In genomic region chr15:72785452-72786243, GRCh38 we compare ENCODE assay signal across 8 cellular contexts. TPM values are rescaled to one million over a fixed set of nuclear protein-coding genes. Genes with fewer than 3 reads are reported as not detected.
DNase-seq lines count a peak whose midpoint lies in the region; ATAC-seq and TF ChIP-seq lines count a peak whose summit lies in the region.

No MANE protein-coding gene starts in this region.

- H3K36me3 ChIP-seq in naive thymus-derived CD4-positive, alpha-beta T cell (ENCODE audit: control insufficient read depth in 2 of 3, insufficient read depth in 3 of 3, low read length in 3 of 3) = peaks cover 0 to 11% (median 0%) of the 10 kb centered on the region in 3 experiments
- no peaks in the 10 kb centered on the region for H3K36me3 ChIP-seq in transverse colon

- intact Hi-C loops in naive thymus-derived CD4-positive, alpha-beta T cell (cut with micrococcal nuclease) = loop anchor here (2.0 to 10.0 kb wide), 6 partner anchors 267 to 1759 kb away; partner anchors contain the start of genes NPTN (in 2 of the 2), ARID3B (in 1 of the 2) and NEO1 (in 1 of the 2)
- intact Hi-C loops in transverse colon (cut with DNase I; ENCODE audit: low total_unique reads) = no loop called here

- no peaks in the 10 kb centered on the region for H3K27me3 Mint-ChIP-seq in activated naive CD4-positive, alpha-beta T cell treated with anti-CD3 and anti-CD28 coated beads, Interleukin-2, amount 50 U/mL, for 24 hours
- peaks cover 0 to 2% (median 0%) of the 10 kb centered on the region in 5 donors for H3K27me3 Mint-ChIP-seq in naive thymus-derived CD4-positive, alpha-beta T cell

- WGBS in transverse colon (ENCODE audit: low coverage in 1 of 2), 2 donors = 73 to 90% methylated on average over 3 to 6 of the region's 6 CpGs

- no peaks in the 10 kb centered on the region for H3K9me3 ChIP-seq in naive thymus-derived CD4-positive, alpha-beta T cell (ENCODE audit: control insufficient read depth in 2 of 3, low read length in 3 of 3)
- no peaks in the 10 kb centered on the region for H3K9me3 ChIP-seq in transverse colon

- peaks cover 33% of the 10 kb centered on the region for H3K4me1 Mint-ChIP-seq in activated naive CD4-positive, alpha-beta T cell treated with anti-CD3 and anti-CD28 coated beads, Interleukin-2, amount 50 U/mL, for 24 hours
- H3K4me1 Mint-ChIP-seq in naive thymus-derived CD4-positive, alpha-beta T cell = peaks cover 18 to 42% (median 33%) of the 10 kb centered on the region in 7 donors

- TF ChIP-seq POLR2A in transverse colon (IDR thresholded peaks at IDR 0.05) = no peak

- in situ Hi-C loops in transverse colon (cut with MboI; ENCODE audit: low pct_ligation_motif_present in 1 of 4, low pct_unique_long_range_greater_than_20kb in 1 of 4, low sequenced_read_pairs in 3 of 4) = loop anchor here in 3 of 4 donors (25.0 kb wide), 1 partner anchor 477 kb away; no protein-coding TSS in a partner anchor

- no peak for ATAC-seq in naive thymus-derived CD4-positive, alpha-beta T cell
- no peak for ATAC-seq in HG02759 (IDR thresholded peaks at IDR 0.05; ENCODE audit: unreplicated experiment)

- DNase-seq in activated gamma-delta T cell treated with Interleukin-2 at 50 U/mL for 16 hours (peak; percentile 55), activated gamma-delta T cell (lab: John Stamatoyannopoulos, UW) (no peak), transverse colon (peak; percentile 14), ureter (ENCODE audit: low spot score) (no peak), cerebellum (ENCODE audit: low spot score) (no peak)
- peak in 1 of 9 donors; percentile 64 for DNase-seq in naive thymus-derived CD4-positive, alpha-beta T cell

- peaks cover 19 to 36% of the 10 kb centered on the region in 2 donors for H3K4me1 ChIP-seq in naive thymus-derived CD4-positive, alpha-beta T cell (ENCODE audit: control insufficient read depth in 2 of 2, insufficient read depth in 2 of 2, low read length in 2 of 2)
- peaks cover 8 to 28% (median 22%) of the 10 kb centered on the region in 4 donors for H3K4me1 ChIP-seq in transverse colon

- H3K4me3 Mint-ChIP-seq in activated naive CD4-positive, alpha-beta T cell treated with anti-CD3 and anti-CD28 coated beads, Interleukin-2, amount 50 U/mL, for 24 hours = no peak overlapping the region
- peak overlapping the region in 2 of 10 donors; percentile 5 to 29 for H3K4me3 Mint-ChIP-seq in naive thymus-derived CD4-positive, alpha-beta T cell

- POLR2A ChIA-PET in naive thymus-derived CD4-positive, alpha-beta T cell (lab: Charles Lee) = interaction anchor here (0.6 to 2.6 kb wide), 5 partner anchors 46 to 472 kb away, joined by 3 to 10 read pairs (median 3); partner anchors contain the start of gene NEO1

- no peak for TF ChIP-seq EP300 in transverse colon (IDR thresholded peaks at IDR 0.05; ENCODE audit: low read depth)

- TF ChIP-seq CTCF in transverse colon (IDR thresholded peaks at IDR 0.05) = no peak

- H3K9me3 Mint-ChIP-seq in activated naive CD4-positive, alpha-beta T cell treated with anti-CD3 and anti-CD28 coated beads, Interleukin-2, amount 50 U/mL, for 24 hours = no peaks in the 10 kb centered on the region
- peaks cover 0 to 6% (median 0%) of the 10 kb centered on the region in 11 donors for H3K9me3 Mint-ChIP-seq in naive thymus-derived CD4-positive, alpha-beta T cell

- CTCF ChIA-PET in naive thymus-derived CD4-positive, alpha-beta T cell (lab: Charles Lee) = no interaction called here

- peak overlapping the region; percentile 97 for H3K27ac Mint-ChIP-seq in activated naive CD4-positive, alpha-beta T cell treated with anti-CD3 and anti-CD28 coated beads, Interleukin-2, amount 50 U/mL, for 24 hours
- peak overlapping the region in 8 of 9 donors; percentile 62 to 99 (median 94) for H3K27ac Mint-ChIP-seq in naive thymus-derived CD4-positive, alpha-beta T cell

- no peak overlapping the region for H3K4me3 ChIP-seq in naive thymus-derived CD4-positive, alpha-beta T cell (ENCODE audit: low read length)
- no peak overlapping the region for H3K4me3 ChIP-seq in transverse colon

- H3K27ac ChIP-seq in naive thymus-derived CD4-positive, alpha-beta T cell (ENCODE audit: low read depth, low read length) = peak overlapping the region; percentile 89
- peak overlapping the region in 3 of 4 donors; percentile 13 to 99 (median 95) for H3K27ac ChIP-seq in transverse colon

- H3K27me3 ChIP-seq in naive thymus-derived CD4-positive, alpha-beta T cell (ENCODE audit: control insufficient read depth in 2 of 2, insufficient read depth in 2 of 2, low read length in 2 of 2) = no peaks in the 10 kb centered on the region
- H3K27me3 ChIP-seq in transverse colon = no peaks in the 10 kb centered on the region

- peaks cover 7% of the 10 kb centered on the region for H3K36me3 Mint-ChIP-seq in activated naive CD4-positive, alpha-beta T cell treated with anti-CD3 and anti-CD28 coated beads, Interleukin-2, amount 50 U/mL, for 24 hours
- peaks cover 7 to 17% (median 11%) of the 10 kb centered on the region in 5 donors for H3K36me3 Mint-ChIP-seq in naive thymus-derived CD4-positive, alpha-beta T cell

RNA-seq across cellular contexts. Expression of gene ADPGK, which starts 2.1 kb away (rescaled TPM):
- 100 to 1,000 TPM in 1 of 5 experiments, 10 to 100 TPM in 4; 96.2 to 129 (median 98.2) TPM for total RNA-seq in naive thymus-derived CD4-positive, alpha-beta T cell
- 100 to 1,000 TPM in 1 of 2 donors, 10 to 100 TPM in 1; 79.8 to 107 TPM for polyA plus RNA-seq in naive thymus-derived CD4-positive, alpha-beta T cell
- total RNA-seq in transverse colon (10 to 100 TPM; 31.7 to 87.2 (median 53.4) TPM), ureter (58.0 TPM), cerebellum (35.6 TPM)

Comparison
In these comparisons a context has a peak if more than half of its experiments do, and no peak if none do; other contexts are left out.
1. DNase-seq: peak in activated gamma-delta T cell treated with Interleukin-2 at 50 U/mL for 16 hours (single experiment) and transverse colon (single experiment); none in activated gamma-delta T cell (single experiment), ureter (single experiment) and cerebellum (single experiment).